In the genomic region with DNA sequence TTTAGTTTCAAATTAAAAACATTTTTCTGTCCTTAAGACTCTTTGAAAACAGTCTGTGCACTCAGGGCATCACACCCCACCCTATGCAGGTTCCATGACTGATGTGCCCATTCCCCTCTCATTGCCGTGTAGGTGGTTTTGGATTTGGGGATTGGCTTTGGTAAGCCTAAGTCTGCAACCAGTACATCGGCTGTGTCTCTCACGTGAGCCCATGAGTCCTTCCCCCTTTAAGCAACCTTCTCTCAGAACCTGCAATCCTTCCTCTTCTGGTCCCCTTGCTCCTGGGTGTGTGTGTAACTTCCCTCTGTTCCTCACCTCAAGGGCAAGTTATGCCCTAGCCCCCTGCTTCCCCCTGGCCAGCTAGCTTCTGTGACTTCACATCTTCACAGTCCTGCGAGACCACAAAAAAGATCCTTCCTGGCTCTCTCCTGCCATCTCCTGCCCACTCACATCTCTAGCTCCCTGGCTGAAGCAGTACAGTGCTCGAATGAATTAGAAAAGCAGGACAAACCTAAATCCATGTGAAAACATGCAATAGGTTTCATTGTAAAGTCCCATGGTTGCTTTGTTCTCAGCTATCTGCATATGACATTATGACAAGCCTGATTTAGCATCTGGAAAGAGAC, we compare ENCODE assay signal across 9 cellular contexts.
DNase-seq lines count a peak whose midpoint lies in the region; ATAC-seq and TF ChIP-seq lines count a peak whose summit lies in the region.
"Had no signal": no experiment of that assay in that cellular context is flagged by ENCODE, and none has a peak within 500 bp of the region (broad histone marks: within the 10 kb centered on the region; RNA-seq: fewer than 3 reads in every experiment).

No MANE protein-coding gene starts in this region.

- no peak overlapping the region for H3K4me3 ChIP-seq in IMR-90 (ENCODE audit: insufficient read depth, low read depth, low read length)
- H3K4me3 ChIP-seq in MM.1S (ENCODE audit: low read length), result no peak overlapping the region
- H3K4me3 ChIP-seq in testis, result no peak overlapping the region

- BruUV-seq in IMR-90 (replicated peaks; lab: Mats Ljungman, UMichigan), result no TSS peak

- no peak overlapping the region for H4K5ac ChIP-seq in IMR-90 (ENCODE audit: low read depth, low read length)

- no peak overlapping the region for H2BK20ac ChIP-seq in IMR-90 (ENCODE audit: low read depth, low read length)

- no peak overlapping the region for H2BK15ac ChIP-seq in IMR-90 (ENCODE audit: low read depth, low read length)

- H3K18ac ChIP-seq in IMR-90 (ENCODE audit: low read depth, low read length), result no peak overlapping the region

- intact Hi-C loops in IMR-90 (cut with micrococcal nuclease), result loop anchor here (1.0 to 5.0 kb wide), 2 partner anchors 67 to 139 kb away; no protein-coding TSS in a partner anchor
- intact Hi-C loops in testis (cut with DNase I; ENCODE audit: low total_unique reads), result no loop called here

- no peak overlapping the region for H3K4me2 ChIP-seq in IMR-90 (ENCODE audit: low read depth, low read length)
- H3K4me2 ChIP-seq in MM.1S (ENCODE audit: low read depth, low read length), result no peak overlapping the region

- ATAC-seq in IMR-90 (ENCODE audit: low read depth), result peak; percentile 38; the same call in 1 of the 2 replicates

- no peak overlapping the region for H3K4ac ChIP-seq in IMR-90 (ENCODE audit: low read depth, low read length)

- H3K56ac ChIP-seq in IMR-90 (ENCODE audit: extremely low read depth, insufficient read depth, low read length), result no peak overlapping the region

- no peak overlapping the region for H2AK9ac ChIP-seq in IMR-90 (replicated peaks; ENCODE audit: low read depth, low read length, poor library complexity)

- TF ChIP-seq CTCF in IMR-90 (conservative IDR thresholded peaks at IDR 0.05; ENCODE audit: low read depth, low read length) (peak; percentile 44), MM.1S (IDR thresholded peaks at IDR 0.05; ENCODE audit: low read length) (no peak), testis (IDR thresholded peaks at IDR 0.05) (no peak)

- WGBS in IMR-90 (ENCODE audit: extremely low coverage in 2 of 2, insufficient read length in 1 of 2), 2 experiments, result 42% methylated on average over 2 of the region's 5 CpGs; no CpG with 5 or more reads in 1 of the 2 experiments
- 58 to 71% methylated on average over 5 of the region's 5 CpGs for WGBS in testis, 2 donors

- peaks cover 0 to 4% of the 10 kb centered on the region in 2 experiments; a peak in 1 of 4 replicates for H3K79me1 ChIP-seq in IMR-90 (ENCODE audit: low read depth in 1 of 2, low read length in 2 of 2)

- H2BK5ac ChIP-seq in IMR-90 (ENCODE audit: low read depth, low read length, poor library complexity, severe bottlenecking), result no peak overlapping the region

- no peaks in the 10 kb centered on the region for H3K27me3 ChIP-seq in IMR-90 (ENCODE audit: control insufficient read depth, insufficient read depth, low read length)
- H3K27me3 ChIP-seq in MM.1S (replicated peaks; ENCODE audit: insufficient read depth, low read length), result no peaks in the 10 kb centered on the region
- no peaks in the 10 kb centered on the region for H3K27me3 ChIP-seq in testis

- no peak overlapping the region for H4K91ac ChIP-seq in IMR-90 (ENCODE audit: insufficient read depth, low read depth, low read length)

- H3K9me3 ChIP-seq in IMR-90 (ENCODE audit: control insufficient read depth, insufficient read depth, low read length) (no peaks in the 10 kb centered on the region), MM.1S (replicated peaks; ENCODE audit: insufficient read depth, low read length) (no peaks in the 10 kb centered on the region), testis (no peaks in the 10 kb centered on the region)

- dilution Hi-C loops in IMR-90 (cut with HindIII; ENCODE audit: low sequenced_read_pairs, unreplicated experiment), result no loop called here

- DNase-seq in CD1c-positive myeloid dendritic cell (ENCODE audit: extremely low spot score) (peak; percentile 18), IMR-90 (no peak), amniotic epithelial cell (ENCODE audit: low read depth) (peak; percentile 43), midbrain (lab: John Stamatoyannopoulos, UW) (peak; percentile 13), MM.1S (no peak), testis (no peak), ecto neural progenitor cell (ENCODE audit: low spot score) (no peak), hepatic stellate cell (ENCODE audit: low spot score) (no peak)
- DNase-seq: NCI-H510A had no signal

- CTCF ChIA-PET in IMR-90 (lab: Yijun Ruan, JAX), result no interaction called here

- H3K9me1 ChIP-seq in IMR-90 (ENCODE audit: insufficient read depth, low read length), result peaks cover 13% of the 10 kb centered on the region

- H2AK5ac ChIP-seq in IMR-90 (ENCODE audit: low read depth, low read length), result no peak overlapping the region

- no peak overlapping the region for H2AFZ ChIP-seq in IMR-90 (replicated peaks; ENCODE audit: low read length, poor library complexity)
- no peak overlapping the region for H2AFZ ChIP-seq in MM.1S (ENCODE audit: low read length)

- no peak overlapping the region for H3K23ac ChIP-seq in IMR-90 (ENCODE audit: low read depth, low read length)

- peak; percentile 47 for TF ChIP-seq RAD21 in IMR-90 (IDR thresholded peaks at IDR 0.05; ENCODE audit: low read length)

- in situ Hi-C loops in IMR-90 (cut with MboI; ENCODE audit: low sequenced_read_pairs), result no loop called here

- H2BK120ac ChIP-seq in IMR-90 (ENCODE audit: low read depth, low read length), result no peak overlapping the region

- H3K4me1 ChIP-seq in IMR-90 (ENCODE audit: control insufficient read depth, insufficient read depth, low read length) (peaks cover 2% of the 10 kb centered on the region; the same call in 1 of the 2 replicates), MM.1S (ENCODE audit: low read length) (no peaks in the 10 kb centered on the region), testis (no peaks in the 10 kb centered on the region)

- TF ChIP-seq POLR2A in IMR-90 (IDR thresholded peaks at IDR 0.05; ENCODE audit: low read depth, low read length) (no peak), testis (IDR thresholded peaks at IDR 0.05) (no peak)

- no peak overlapping the region for H3K27ac ChIP-seq in IMR-90 (ENCODE audit: insufficient read depth, low read length)
- H3K27ac ChIP-seq in MM.1S (ENCODE audit: low read length), result no peak overlapping the region
- H3K27ac ChIP-seq in testis, result no peak overlapping the region

- no peak overlapping the region for H4K8ac ChIP-seq in IMR-90 (ENCODE audit: low read depth in 2 of 2, low read length in 2 of 2)

- 0 out of 2 replicates have a peak overlapping the region, but pooled peaks have one; percentile 45 for H3K14ac ChIP-seq in IMR-90 (replicated peaks; ENCODE audit: low read depth, low read length)

- H4K20me1 ChIP-seq in IMR-90 (ENCODE audit: insufficient read depth, low read length) (no peaks in the 10 kb centered on the region), MM.1S (ENCODE audit: insufficient read depth, low read length) (no peaks in the 10 kb centered on the region)

- no peaks in the 10 kb centered on the region for H3K79me2 ChIP-seq in MM.1S (ENCODE audit: low read length)

- H3K9ac ChIP-seq in IMR-90 (ENCODE audit: low read depth, low read length) (no peak overlapping the region), MM.1S (ENCODE audit: low read length) (no peak overlapping the region)

- no peaks in the 10 kb centered on the region for H3K9me2 ChIP-seq in MM.1S (replicated peaks; ENCODE audit: insufficient read depth, low read length)

- H3F3A ChIP-seq in MM.1S (ENCODE audit: insufficient read depth, low read length), result no peaks in the 10 kb centered on the region

- POLR2A ChIA-PET in IMR-90 (lab: Charles Lee; ENCODE audit: unreplicated experiment), result no interaction called here

- H3K36me3 ChIP-seq in IMR-90 (ENCODE audit: control insufficient read depth, insufficient read depth, low read length) (no peaks in the 10 kb centered on the region; the same call in 1 of the 2 replicates), MM.1S (replicated peaks; ENCODE audit: insufficient read depth, low read length) (no peaks in the 10 kb centered on the region), testis (ENCODE audit: low read depth, missing control alignments) (no peaks in the 10 kb centered on the region)

TF ChIP-seq in IMR-90, 13 proteins besides CTCF, POLR2A, EP300 and RAD21:
- TF ChIP-seq SMC3 (IDR thresholded peaks at IDR 0.05; ENCODE audit: low read depth, low read length), result no peak; the same call in 1 of the 2 replicates
- TF ChIP-seq MAZ (IDR thresholded peaks at IDR 0.05; ENCODE audit: borderline replicate concordance, low read depth, low read length), result no peak
- TF ChIP-seq NFE2L2 (IDR thresholded peaks at IDR 0.05; ENCODE audit: low read depth, low read length), result no peak
- TF ChIP-seq CEBPB (IDR thresholded peaks at IDR 0.05; ENCODE audit: low read depth, low read length), result no peak
- TF ChIP-seq, protein P1, sequence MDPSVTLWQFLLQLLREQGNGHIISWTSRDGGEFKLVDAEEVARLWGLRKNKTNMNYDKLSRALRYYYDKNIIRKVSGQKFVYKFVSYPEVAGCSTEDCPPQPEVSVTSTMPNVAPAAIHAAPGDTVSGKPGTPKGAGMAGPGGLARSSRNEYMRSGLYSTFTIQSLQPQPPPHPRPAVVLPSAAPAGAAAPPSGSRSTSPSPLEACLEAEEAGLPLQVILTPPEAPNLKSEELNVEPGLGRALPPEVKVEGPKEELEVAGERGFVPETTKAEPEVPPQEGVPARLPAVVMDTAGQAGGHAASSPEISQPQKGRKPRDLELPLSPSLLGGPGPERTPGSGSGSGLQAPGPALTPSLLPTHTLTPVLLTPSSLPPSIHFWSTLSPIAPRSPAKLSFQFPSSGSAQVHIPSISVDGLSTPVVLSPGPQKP (IDR thresholded peaks at IDR 0.05; ENCODE audit: borderline replicate concordance, low read depth, low read length), result no peak
- TF ChIP-seq RFX5 (IDR thresholded peaks at IDR 0.05; ENCODE audit: low read depth, low read length), result no peak
- no peak for TF ChIP-seq FOS (IDR thresholded peaks at IDR 0.05; ENCODE audit: low read depth, low read length)
- TF ChIP-seq RCOR1 (IDR thresholded peaks at IDR 0.05; ENCODE audit: insufficient replicate concordance, low read length), result no peak
- no peak for TF ChIP-seq MAFK (IDR thresholded peaks at IDR 0.05; ENCODE audit: low read depth, low read length)
- no peak for TF ChIP-seq CHD1 (IDR thresholded peaks at IDR 0.05; ENCODE audit: low read depth, low read length)
- TF ChIP-seq, protein P2, sequence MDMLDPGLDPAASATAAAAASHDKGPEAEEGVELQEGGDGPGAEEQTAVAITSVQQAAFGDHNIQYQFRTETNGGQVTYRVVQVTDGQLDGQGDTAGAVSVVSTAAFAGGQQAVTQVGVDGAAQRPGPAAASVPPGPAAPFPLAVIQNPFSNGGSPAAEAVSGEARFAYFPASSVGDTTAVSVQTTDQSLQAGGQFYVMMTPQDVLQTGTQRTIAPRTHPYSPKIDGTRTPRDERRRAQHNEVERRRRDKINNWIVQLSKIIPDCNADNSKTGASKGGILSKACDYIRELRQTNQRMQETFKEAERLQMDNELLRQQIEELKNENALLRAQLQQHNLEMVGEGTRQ (IDR thresholded peaks at IDR 0.05; ENCODE audit: low read depth, low read length), result no peak
- no peak for TF ChIP-seq MXI1 (IDR thresholded peaks at IDR 0.05; ENCODE audit: borderline replicate concordance, low read depth, low read length)
- no peak for TF ChIP-seq BHLHE40 (IDR thresholded peaks at IDR 0.05; ENCODE audit: low read depth, low read length)

Comparison
In these comparisons a context has a peak if more than half of its experiments do, and no peak if none do; other contexts are left out.
1. DNase-seq: peak in CD1c-positive myeloid dendritic cell (single experiment), amniotic epithelial cell (single experiment) and midbrain (single experiment); none in IMR-90 (single experiment), MM.1S (single experiment), testis (single experiment), ecto neural progenitor cell (single experiment) and hepatic stellate cell (single experiment).